Comparison of ENCODE assay signal across 9 cellular contexts in the genomic region with DNA sequence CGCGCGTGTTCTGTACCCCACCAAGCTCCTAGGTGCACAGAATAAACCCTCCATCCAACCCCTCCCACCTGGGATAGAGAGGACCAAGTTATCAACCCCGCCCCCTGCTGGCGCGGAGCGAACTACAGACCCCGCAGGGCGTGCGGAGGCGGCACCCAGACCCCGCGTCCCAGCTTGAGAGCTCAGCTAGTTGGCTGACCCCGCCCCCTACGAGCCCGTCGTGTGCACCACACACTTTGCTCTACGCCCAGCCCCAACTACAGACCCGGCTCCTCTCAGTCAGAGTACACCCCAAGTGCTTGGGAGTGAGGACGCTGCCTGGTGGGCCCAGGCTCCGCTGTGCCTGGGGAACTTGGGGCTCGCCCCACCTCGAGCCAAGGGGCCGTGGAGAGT. TPM values are rescaled to one million over a fixed set of nuclear protein-coding genes. Genes with fewer than 3 reads are reported as not detected.
DNase-seq lines count a peak whose midpoint lies in the region; ATAC-seq and TF ChIP-seq lines count a peak whose summit lies in the region.
"Had no signal": no experiment of that assay in that cellular context is flagged by ENCODE, and none has a peak within 500 bp of the region (broad histone marks: within the 10 kb centered on the region; RNA-seq: fewer than 3 reads in every experiment).

No MANE protein-coding gene starts in this region.

- intact Hi-C loops in Calu3 (cut with micrococcal nuclease; ENCODE audit: unreplicated experiment): loop anchor here (2.0 to 10.0 kb wide), 6 partner anchors 58 to 1020 kb away; no protein-coding TSS in a partner anchor
- intact Hi-C loops in colonic mucosa (cut with DNase I): loop anchor here (5.0 to 10.0 kb wide), 3 partner anchors 536 to 1023 kb away; no protein-coding TSS in a partner anchor
- intact Hi-C loops in aorta (cut with DNase I): loop anchor here (2.0 to 10.0 kb wide), 6 partner anchors 150 to 1026 kb away; no protein-coding TSS in a partner anchor

- peaks cover 8% of the 10 kb centered on the region for H3K4me1 ChIP-seq in colonic mucosa
- no peaks in the 10 kb centered on the region for H3K4me1 ChIP-seq in mesodermal cell (ENCODE audit: control insufficient read depth, insufficient read depth, low read length, poor library complexity, severe bottlenecking)
- no peaks in the 10 kb centered on the region for H3K4me1 ChIP-seq in aorta (ENCODE audit: control insufficient read depth in 1 of 2, insufficient read depth in 2 of 2, low read length in 2 of 2)

- H3K9me3 ChIP-seq in colonic mucosa (no peaks in the 10 kb centered on the region), mesodermal cell (ENCODE audit: control insufficient read depth, low read length) (no peaks in the 10 kb centered on the region), aorta (ENCODE audit: control insufficient read depth, low read length) (no peaks in the 10 kb centered on the region)

- CTCF ChIA-PET in Calu3 (lab: Charles Lee): interaction anchor here (0.6 to 3.0 kb wide), 4 partner anchors 89 to 533 kb away, joined by 3 to 12 read pairs (median 5); no protein-coding TSS in a partner anchor

- 2 to 3% methylated on average over 11 to 17 of the region's 24 CpGs for WGBS in mesodermal cell (ENCODE audit: insufficient coverage in 2 of 2), 2 experiments
- 2 to 4% methylated on average over 24 of the region's 24 CpGs for WGBS in aorta, 2 donors

- H3K4me1 Mint-ChIP-seq in Calu3 (ENCODE audit: low read depth, unreplicated experiment): peaks cover 41% of the 10 kb centered on the region

- H3K36me3 Mint-ChIP-seq in Calu3 (ENCODE audit: insufficient read depth, unreplicated experiment): peaks cover 31% of the 10 kb centered on the region

- H3K4me3 Mint-ChIP-seq in Calu3 (ENCODE audit: low read depth, unreplicated experiment): peak overlapping the region; percentile 82

- H3K27me3 ChIP-seq in colonic mucosa: peaks cover 23% of the 10 kb centered on the region
- no peaks in the 10 kb centered on the region for H3K27me3 ChIP-seq in aorta (ENCODE audit: control insufficient read depth in 1 of 2, insufficient read depth in 2 of 2, low read length in 1 of 2)

- no peak overlapping the region for H3K4me3 ChIP-seq in colonic mucosa
- H3K4me3 ChIP-seq in mesodermal cell (ENCODE audit: extremely low read depth, insufficient read depth, low read length, poor library complexity, severe bottlenecking): peak overlapping the region; percentile 52
- H3K4me3 ChIP-seq in aorta (ENCODE audit: low read length in 2 of 2): no peak overlapping the region

- H3K9me3 Mint-ChIP-seq in Calu3 (ENCODE audit: low read depth, unreplicated experiment): peaks cover 9% of the 10 kb centered on the region
- H3K9me3 Mint-ChIP-seq: dendritic cell treated with granulocyte-macrophage colony-stimulating factor and Interleukin-4, amounts not matched to agents 40 ng/mL and 50 ng/mL, for 4 days had no signal

- no peak overlapping the region for H3K27ac Mint-ChIP-seq in Calu3 (ENCODE audit: unreplicated experiment)
- H3K27ac Mint-ChIP-seq: dendritic cell treated with granulocyte-macrophage colony-stimulating factor and Interleukin-4, amounts not matched to agents 40 ng/mL and 50 ng/mL, for 4 days had no signal

- H3K36me3 ChIP-seq in colonic mucosa (no peaks in the 10 kb centered on the region), mesodermal cell (ENCODE audit: control insufficient read depth, insufficient read depth, low read length) (no peaks in the 10 kb centered on the region), aorta (ENCODE audit: control insufficient read depth in 1 of 2, insufficient read depth in 2 of 2, low read length in 1 of 2) (no peaks in the 10 kb centered on the region)

- no peaks in the 10 kb centered on the region for H3K27me3 Mint-ChIP-seq in Calu3 (ENCODE audit: unreplicated experiment)

- no peak overlapping the region for H3K27ac ChIP-seq in colonic mucosa
- H3K27ac ChIP-seq in mesodermal cell (ENCODE audit: low read depth, low read length, severe bottlenecking): no peak overlapping the region
- no peak overlapping the region for H3K27ac ChIP-seq in aorta (ENCODE audit: low read depth in 1 of 2, low read length in 2 of 2)

- TF ChIP-seq CTCF in Calu3 (IDR thresholded peaks at IDR 0.05; ENCODE audit: unreplicated experiment) (peak; percentile 59), LNCAP (IDR thresholded peaks at IDR 0.05) (peak; percentile 37; the same call in 1 of the 2 replicates), colonic mucosa (IDR thresholded peaks at IDR 0.05) (no peak)

- DNase-seq in Calu3: peak; percentile 52
- DNase-seq in colonic mucosa: peak; percentile 20
- DNase-seq in aorta: peak; percentile 57 to 85
- DNase-seq in GM19238 (ENCODE audit: insufficient read length, low spot score): no peak
- DNase-seq in activated effector memory CD4-positive, alpha-beta T cell treated with anti-CD3 and anti-CD28 coated beads, Interleukin-2, amount 50 U/mL, for 16 hours: no peak

- no TSS peak for BruUV-seq in Calu3 (replicated peaks; lab: Mats Ljungman, UMichigan)

- peak overlapping the region in 1 of 2 donors; percentile 12 for H3K9ac ChIP-seq in colonic mucosa (ENCODE audit: low read depth in 2 of 2, low read length in 2 of 2)

- ATAC-seq in aorta (ENCODE audit: low FRiP score): peak; percentile 60
- ATAC-seq in GM19463 (IDR thresholded peaks at IDR 0.05; ENCODE audit: unreplicated experiment): no peak

RNA-seq across cellular contexts. Expression of a gene that starts 1.5 kb away (rescaled TPM):
- total RNA-seq in Calu3 (2022) (34.6 and 46.9 TPM in 2 replicates), colonic mucosa (under 1 TPM; 0.15 to 0.40 TPM), aorta (1 to 10 TPM; 2.0 to 3.3 TPM)
- 4.0 TPM for polyA plus RNA-seq in mesodermal cell (2013, experiment 1 of 2)
- polyA plus RNA-seq in mesodermal cell (2013, experiment 2 of 2): 4.3 TPM
- under 1 TPM; 0.13 TPM for polyA plus RNA-seq in aorta

Comparison
In these comparisons a context has a peak if more than half of its experiments do, and no peak if none do; other contexts are left out.
1. DNase-seq: peak in Calu3 (single experiment), colonic mucosa (single experiment) and aorta (2 of 2); none in GM19238 (single experiment) and activated effector memory CD4-positive, alpha-beta T cell treated with anti-CD3 and anti-CD28 coated beads, Interleukin-2, amount 50 U/mL, for 16 hours (single experiment).